8 cellular contexts compared by ENCODE assay signal in genomic region chr18:59697236-59697932, GRCh38. TPM values are rescaled to one million over a fixed set of nuclear protein-coding genes. Genes with fewer than 3 reads are reported as not detected.
DNase-seq lines count a peak whose midpoint lies in the region; ATAC-seq and TF ChIP-seq lines count a peak whose summit lies in the region.

Gene CCBE1 (minus strand): TSS chr18:59697423.

- H2BK120ac ChIP-seq in H9 (ENCODE audit: low read depth, low read length, poor library complexity, severe bottlenecking): no peak within 1 kb of the TSS

- H3K4me3 Mint-ChIP-seq in H9: peak within 1 kb of the TSS; percentile 66 to 81

- peaks cover 18% of the 10 kb centered on the region for H3K23me2 ChIP-seq in H9 (ENCODE audit: insufficient read length, low read depth, low read length, poor library complexity, severe bottlenecking)

- H3K4me1 Mint-ChIP-seq in H9: peaks cover 40 to 43% of the 10 kb centered on the region in 2 experiments

- H4K8ac ChIP-seq in H9 (replicated peaks; ENCODE audit: insufficient read length, low read depth, low read length): no peak within 1 kb of the TSS

- no peaks in the 10 kb centered on the region for H3K9me3 ChIP-seq in H9 (ENCODE audit: control insufficient read depth, low read depth, low read length)
- H3K9me3 ChIP-seq in iPS-18a (ENCODE audit: control insufficient read depth, low read depth, low read length): no peaks in the 10 kb centered on the region
- no peaks in the 10 kb centered on the region for H3K9me3 ChIP-seq in smooth muscle cell (replicated peaks; ENCODE audit: low read depth)

- peak within 1 kb of the TSS; percentile 28 for H3K18ac ChIP-seq in H9 (ENCODE audit: insufficient read length, low read depth, low read length)

- no peak within 1 kb of the TSS for H2BK5ac ChIP-seq in H9 (ENCODE audit: insufficient read length, low read length)

- DNase-seq in GM04504 (ENCODE audit: low read depth) (peak; percentile 56), H9 (peak; percentile 86), NCI-H226 (peak; percentile 44), astrocyte of the spinal cord (ENCODE audit: low read depth, low spot score) (peak; percentile 86), smooth muscle cell (lab: John Stamatoyannopoulos, UW; ENCODE audit: unreplicated experiment) (no peak), activated gamma-delta T cell treated with Interleukin-2 at 50 U/mL for 16 hours (no peak)

- H3K36me3 ChIP-seq in iPS-18a (ENCODE audit: control insufficient read depth, low read depth, low read length) (no peaks in the 10 kb centered on the region), smooth muscle cell (ENCODE audit: low read depth) (no peaks in the 10 kb centered on the region)

- H4K91ac ChIP-seq in H9 (ENCODE audit: insufficient read length, low read depth, low read length): no peak within 1 kb of the TSS

- H3K27ac Mint-ChIP-seq in H9: no peak within 1 kb of the TSS

- no peaks in the 10 kb centered on the region; a peak in 2 of 7 replicates for H3K36me3 Mint-ChIP-seq in H9 (ENCODE audit: insufficient read depth in 1 of 3, low read depth in 3 of 3)

- no peaks in the 10 kb centered on the region; a peak in 1 of 5 replicates for H3K9me3 Mint-ChIP-seq in H9

- no peak for ATAC-seq in GM19328 (IDR thresholded peaks at IDR 0.05; ENCODE audit: unreplicated experiment)

- H2BK20ac ChIP-seq in H9 (ENCODE audit: low read depth, low read length, poor library complexity, severe bottlenecking): no peak within 1 kb of the TSS

- H2AFZ ChIP-seq in H9 (ENCODE audit: low read length): no peak within 1 kb of the TSS
- no peak within 1 kb of the TSS for H2AFZ ChIP-seq in smooth muscle cell (ENCODE audit: low read depth)

- H3K4me3 ChIP-seq in astrocyte of the spinal cord (ENCODE audit: low read depth, low read length): peak within 1 kb of the TSS; percentile 76
- peak within 1 kb of the TSS; percentile 64 for H3K4me3 ChIP-seq in iPS-18a (ENCODE audit: low read length)
- peak within 1 kb of the TSS; percentile 46 for H3K4me3 ChIP-seq in smooth muscle cell

- no peak within 1 kb of the TSS for H2AK5ac ChIP-seq in H9 (ENCODE audit: insufficient read length, low read length)

- no peak within 1 kb of the TSS for H4K5ac ChIP-seq in H9 (ENCODE audit: insufficient read length, low read depth, low read length)

- no peak within 1 kb of the TSS for H3T11ph ChIP-seq in H9 (ENCODE audit: low read length)

- H3K27ac ChIP-seq in H9 (ENCODE audit: insufficient read length, low read depth, low read length): no peak within 1 kb of the TSS
- H3K27ac ChIP-seq in iPS-18a (ENCODE audit: low read length): no peak within 1 kb of the TSS
- no peak within 1 kb of the TSS for H3K27ac ChIP-seq in smooth muscle cell (ENCODE audit: low read depth)

- H3K14ac ChIP-seq in H9 (ENCODE audit: insufficient read depth, low read length): peak within 1 kb of the TSS; percentile 39

- no peak within 1 kb of the TSS for H3K56ac ChIP-seq in H9 (ENCODE audit: insufficient read length, low read depth, low read length)

- TF ChIP-seq CTCF in H9 (conservative IDR thresholded peaks at IDR 0.05) (peak; percentile 99), astrocyte of the spinal cord (IDR thresholded peaks at IDR 0.05; ENCODE audit: low read depth, low read length) (peak; percentile 96), smooth muscle cell (IDR thresholded peaks at IDR 0.05; ENCODE audit: borderline replicate concordance, insufficient read depth, poor library complexity, severe bottlenecking) (peak; percentile 92)

- peak within 1 kb of the TSS; percentile 36 for H3K23ac ChIP-seq in H9 (ENCODE audit: insufficient read length, low read depth, low read length)

- no peaks in the 10 kb centered on the region for H3K79me1 ChIP-seq in H9 (ENCODE audit: insufficient read depth, low read depth, low read length, poor library complexity, severe bottlenecking)

- peaks cover 6% of the 10 kb centered on the region; the same call in 1 of the 2 replicates for H3K4me1 ChIP-seq in H9 (ENCODE audit: insufficient read depth, low read length)
- H3K4me1 ChIP-seq in iPS-18a (ENCODE audit: control insufficient read depth, low read depth, low read length): peaks cover 49% of the 10 kb centered on the region
- H3K4me1 ChIP-seq in smooth muscle cell (ENCODE audit: low read depth): peaks cover 14% of the 10 kb centered on the region

- H3K27me3 ChIP-seq in H9 (ENCODE audit: insufficient read depth, low read length) (peaks cover 25% of the 10 kb centered on the region), iPS-18a (ENCODE audit: control insufficient read depth, insufficient read depth, low read length) (peaks cover 57% of the 10 kb centered on the region), smooth muscle cell (ENCODE audit: low read depth) (peaks cover 84% of the 10 kb centered on the region)

- H3K9ac ChIP-seq in H9 (ENCODE audit: extremely low read depth, insufficient read length, low read length) (peak within 1 kb of the TSS; percentile 28), iPS-18a (ENCODE audit: low read length) (peak within 1 kb of the TSS; percentile 31), smooth muscle cell (ENCODE audit: low read depth) (no peak within 1 kb of the TSS)

- no peaks in the 10 kb centered on the region for H4K20me1 ChIP-seq in H9 (ENCODE audit: control insufficient read depth, insufficient read depth, insufficient read length)
- no peaks in the 10 kb centered on the region for H4K20me1 ChIP-seq in smooth muscle cell (ENCODE audit: low read depth)

- no CpG with 5 or more reads among the region's 46 CpGs for WGBS in H9 (ENCODE audit: extremely low coverage, insufficient read length, low lambda C conversion rate)
- 1% methylated on average over 42 of the region's 46 CpGs for WGBS in smooth muscle cell (ENCODE audit: low lambda C conversion rate)

- H3K4me2 ChIP-seq in H9 (ENCODE audit: insufficient read depth, insufficient read length, low read length): peak within 1 kb of the TSS; percentile 64
- peak within 1 kb of the TSS; percentile 89 for H3K4me2 ChIP-seq in smooth muscle cell

- in situ Hi-C loops in astrocyte of the spinal cord (cut with HindIII; ENCODE audit: low sequenced_read_pairs): no loop called here

- H2BK12ac ChIP-seq in H9 (ENCODE audit: insufficient read length, low read depth, low read length): no peak within 1 kb of the TSS

- H3K4ac ChIP-seq in H9 (ENCODE audit: low read depth, low read length): no peak within 1 kb of the TSS

- H3F3A ChIP-seq in smooth muscle cell (ENCODE audit: low read depth): no peaks in the 10 kb centered on the region

- H3K27me3 Mint-ChIP-seq in H9 (ENCODE audit: low read depth): peaks cover 78% of the 10 kb centered on the region

- no peak within 1 kb of the TSS for H2BK15ac ChIP-seq in H9 (ENCODE audit: low read depth, low read length)

- H3K79me2 ChIP-seq in H9 (ENCODE audit: insufficient read depth, low read length) (no peaks in the 10 kb centered on the region), smooth muscle cell (ENCODE audit: low read depth) (no peaks in the 10 kb centered on the region)

RNA-seq across cellular contexts. Expression of gene CCBE1, which starts in this region (rescaled TPM):
- 0.39 and 0.46 TPM in 2 replicates for total RNA-seq in H9 (2021)
- total RNA-seq in smooth muscle cell: under 0.01 and 3.1 TPM in 2 replicates
- 1.5 TPM in 1 of 2 replicates, not detected in the other for polyA plus RNA-seq in smooth muscle cell

Comparison
In these comparisons a context has a peak if more than half of its experiments do, and no peak if none do; other contexts are left out.
1. Peak in DNase-seq, H3K9ac ChIP-seq and H3K4me2 ChIP-seq in H9; RNA of the gene not detected or under 1 TPM.
2. DNase-seq: peak in GM04504 (single experiment), NCI-H226 (single experiment) and astrocyte of the spinal cord (single experiment); none in smooth muscle cell (single experiment) and activated gamma-delta T cell treated with Interleukin-2 at 50 U/mL for 16 hours (single experiment).
3. Peak in every context shown above with its lines, with median percentiles within 50 percentile points of each other: CTCF ChIP-seq and H3K4me3 ChIP-seq.